ENCODE assay signal across 9 cellular contexts in genomic region chr14:39376671-39377403, GRCh38. TPM values are rescaled to one million over a fixed set of nuclear protein-coding genes. Genes with fewer than 3 reads are reported as not detected.
A peak's percentile ranks its signal among the peaks of the same experiment; 100 is the strongest.
DNase-seq lines count a peak whose midpoint lies in the region; ATAC-seq and TF ChIP-seq lines count a peak whose summit lies in the region.
"Had no signal": no experiment of that assay in that cellular context is flagged by ENCODE, and none has a peak within 500 bp of the region (broad histone marks: within the 10 kb centered on the region; RNA-seq: fewer than 3 reads in every experiment).

No MANE protein-coding gene starts in this region.

- peaks cover 3 to 9% of the 10 kb centered on the region in 2 donors for H3K4me1 Mint-ChIP-seq in natural killer cell treated with Interleukin-12 subunit alpha and Interleukin-12 subunit beta and Interleukin-15 and Interleukin-18, amount 100 ng/mL, for 72 hours (ENCODE audit: low read depth in 2 of 2)
- H3K4me1 Mint-ChIP-seq in activated T-helper 17 cell treated with anti-CD3 and anti-CD28 coated beads, Interleukin-2, amount 50 U/mL, for 72 hours = no peaks in the 10 kb centered on the region

- peak overlapping the region; percentile 68 for H2AFZ ChIP-seq in GM23248

- peak; percentile 47; the same call in 2 of the 3 replicates for ATAC-seq in SK-N-SH treated with all-trans-retinoic acid at 6 μM for 48 hours
- peak in 5 of 8 donors; percentile 25 to 79 (median 37) for ATAC-seq in heart right ventricle
- no peak for ATAC-seq in GM18907 (IDR thresholded peaks at IDR 0.05; ENCODE audit: unreplicated experiment)
- ATAC-seq in natural killer cell treated with Interleukin-12 subunit alpha and Interleukin-12 subunit beta and Interleukin-15 and Interleukin-18, amount 100 ng/mL, for 72 hours = no peak
- ATAC-seq in activated T-helper 17 cell treated with anti-CD3 and anti-CD28 coated beads, Interleukin-2, amount 50 U/mL, for 72 hours (replicated peaks) = no peak

- no peaks in the 10 kb centered on the region for H3K27me3 Mint-ChIP-seq in natural killer cell treated with Interleukin-12 subunit alpha and Interleukin-12 subunit beta and Interleukin-15 and Interleukin-18, amount 100 ng/mL, for 72 hours
- no peaks in the 10 kb centered on the region for H3K27me3 Mint-ChIP-seq in activated T-helper 17 cell treated with anti-CD3 and anti-CD28 coated beads, Interleukin-2, amount 50 U/mL, for 72 hours
- H3K27me3 Mint-ChIP-seq: activated naive CD4-positive, alpha-beta T cell treated with anti-CD3 and anti-CD28 coated beads, Interleukin-2, amount 50 U/mL, for 24 hours had no signal

- WGBS in GM23248 (ENCODE audit: low coverage in 1 of 2, low lambda C conversion rate in 2 of 2, missing lambda C conversion rate in 2 of 2), 2 experiments = 10 to 11% methylated on average over 4 of the region's 4 CpGs
- 27 to 40% methylated on average over 4 of the region's 4 CpGs for WGBS in heart right ventricle, 2 donors

- H3K27ac Mint-ChIP-seq in natural killer cell treated with Interleukin-12 subunit alpha and Interleukin-12 subunit beta and Interleukin-15 and Interleukin-18, amount 100 ng/mL, for 72 hours = no peak overlapping the region
- no peak overlapping the region for H3K27ac Mint-ChIP-seq in activated T-helper 17 cell treated with anti-CD3 and anti-CD28 coated beads, Interleukin-2, amount 50 U/mL, for 72 hours
- H3K27ac Mint-ChIP-seq: activated naive CD4-positive, alpha-beta T cell treated with anti-CD3 and anti-CD28 coated beads, Interleukin-2, amount 50 U/mL, for 24 hours had no signal

- H3K4me1 ChIP-seq in GM23248 (ENCODE audit: insufficient read depth) = peaks cover 52% of the 10 kb centered on the region
- peaks cover 0 to 15% (median 11%) of the 10 kb centered on the region in 9 donors for H3K4me1 ChIP-seq in heart right ventricle

- in situ Hi-C loops in GM23248 (cut with MboI) = loop anchor here (10.0 kb wide), 1 partner anchor 272 kb away; the partner anchor contains the start of gene SEC23A

- peak overlapping the region; percentile 47 for H3K4me3 ChIP-seq in GM23248
- no peak overlapping the region for H3K4me3 ChIP-seq in heart right ventricle

- peaks cover 7% of the 10 kb centered on the region for H3K36me3 Mint-ChIP-seq in natural killer cell treated with Interleukin-12 subunit alpha and Interleukin-12 subunit beta and Interleukin-15 and Interleukin-18, amount 100 ng/mL, for 72 hours
- H3K36me3 Mint-ChIP-seq in activated T-helper 17 cell treated with anti-CD3 and anti-CD28 coated beads, Interleukin-2, amount 50 U/mL, for 72 hours (ENCODE audit: low read depth) = peaks cover 6% of the 10 kb centered on the region

- H3K4me2 ChIP-seq in GM23248 (ENCODE audit: unreplicated experiment) = peak overlapping the region; percentile 80

- no peaks in the 10 kb centered on the region for H3K9me3 Mint-ChIP-seq in natural killer cell treated with Interleukin-12 subunit alpha and Interleukin-12 subunit beta and Interleukin-15 and Interleukin-18, amount 100 ng/mL, for 72 hours
- no peaks in the 10 kb centered on the region for H3K9me3 Mint-ChIP-seq in activated T-helper 17 cell treated with anti-CD3 and anti-CD28 coated beads, Interleukin-2, amount 50 U/mL, for 72 hours
- H3K9me3 Mint-ChIP-seq: activated naive CD4-positive, alpha-beta T cell treated with anti-CD3 and anti-CD28 coated beads, Interleukin-2, amount 50 U/mL, for 24 hours had no signal

- peaks cover 7% of the 10 kb centered on the region; the same call in 1 of the 2 replicates for H3K79me2 ChIP-seq in GM23248 (ENCODE audit: insufficient read depth)

- H3K9me3 ChIP-seq in GM23248 (ENCODE audit: low read depth) = no peaks in the 10 kb centered on the region
- no peaks in the 10 kb centered on the region for H3K9me3 ChIP-seq in heart right ventricle

- DNase-seq in GM23248 (peak; percentile 64), heart right ventricle (no peak), pulmonary artery endothelial cell (ENCODE audit: low read depth, low spot score) (peak; percentile 19), middle frontal gyrus (ENCODE audit: extremely low spot score, low spot score) (no peak)
- DNase-seq in natural killer cell treated with Interleukin-12 subunit alpha and Interleukin-12 subunit beta and Interleukin-15 and Interleukin-18, amount 100 ng/mL, for 72 hours (ENCODE audit: low spot score) = no peak

- H3K27ac ChIP-seq in GM23248 (peak overlapping the region; percentile 79), heart right ventricle (peak overlapping the region in 7 of 10 donors; percentile 22 to 69 (median 50))

- peaks cover 53% of the 10 kb centered on the region for H3F3A ChIP-seq in GM23248 (ENCODE audit: insufficient read depth)

- no peak overlapping the region for H3K4me3 Mint-ChIP-seq in natural killer cell treated with Interleukin-12 subunit alpha and Interleukin-12 subunit beta and Interleukin-15 and Interleukin-18, amount 100 ng/mL, for 72 hours
- no peak overlapping the region for H3K4me3 Mint-ChIP-seq in activated T-helper 17 cell treated with anti-CD3 and anti-CD28 coated beads, Interleukin-2, amount 50 U/mL, for 72 hours
- H3K4me3 Mint-ChIP-seq: activated naive CD4-positive, alpha-beta T cell treated with anti-CD3 and anti-CD28 coated beads, Interleukin-2, amount 50 U/mL, for 24 hours had no signal

- H3K9ac ChIP-seq in GM23248 = peak overlapping the region; percentile 66

- no peaks in the 10 kb centered on the region for H3K27me3 ChIP-seq in GM23248 (replicated peaks; ENCODE audit: insufficient read depth)
- no peaks in the 10 kb centered on the region for H3K27me3 ChIP-seq in heart right ventricle

- H3K36me3 ChIP-seq in GM23248 (ENCODE audit: low read depth) = no peaks in the 10 kb centered on the region
- no peaks in the 10 kb centered on the region for H3K36me3 ChIP-seq in heart right ventricle

- no peaks in the 10 kb centered on the region for H3K9me2 ChIP-seq in GM23248 (ENCODE audit: insufficient read depth)

- no peak for TF ChIP-seq CTCF in heart right ventricle (IDR thresholded peaks at IDR 0.05)

- intact Hi-C loops in heart right ventricle (cut with DNase I) = loop anchor here in 2 of 10 donors (5.0 to 10.0 kb wide), 2 partner anchors 202 to 275 kb away; partner anchors contain the start of genes PNN (in 1 of the 2), SEC23A (in 1 of the 2) and TRAPPC6B (in 1 of the 2)

- H4K20me1 ChIP-seq in GM23248 (ENCODE audit: insufficient read depth) = no peaks in the 10 kb centered on the region

TF ChIP-seq in SK-N-SH treated with all-trans-retinoic acid at 6 μM for 48 hours, 23 proteins besides CTCF, POLR2A, EP300 and RAD21:
- TF ChIP-seq CREB5 (CRISPR knock-in tag; IDR thresholded peaks at IDR 0.05; ENCODE audit: low read depth) (no peak), GLIS3 (CRISPR knock-in tag; IDR thresholded peaks at IDR 0.05) (no peak), CSDC2 (CRISPR knock-in tag; IDR thresholded peaks at IDR 0.05) (no peak), ZNF70 (CRISPR knock-in tag; IDR thresholded peaks at IDR 0.05) (no peak), PATZ1 (CRISPR knock-in tag; IDR thresholded peaks at IDR 0.05; ENCODE audit: borderline replicate concordance) (no peak), ZFP3 (CRISPR knock-in tag; IDR thresholded peaks at IDR 0.05) (no peak), BACH2 (CRISPR knock-in tag; IDR thresholded peaks at IDR 0.05; ENCODE audit: borderline replicate concordance) (no peak), ISL1 (CRISPR knock-in tag; IDR thresholded peaks at IDR 0.05) (no peak)

RNA-seq across cellular contexts. Expression of gene FBXO33, which starts 55.4 kb away (rescaled TPM):
- 21.4 and 22.1 TPM in 2 replicates for total RNA-seq in GM23248 (2014; rRNA removed; shearing (Covaris generic))
- 9.0 and 9.5 TPM in 2 replicates for polyA plus RNA-seq in GM23248 (2016; fragmentation: Nextera tagmentation; extraction: Ambion mirVana)
- total RNA-seq in heart right ventricle = 1 to 10 TPM; 3.0 to 6.8 (median 5.1) TPM
- 1 to 10 TPM; 2.8 to 2.9 TPM for polyA plus RNA-seq in heart right ventricle
- 12.7 and 17.5 TPM in 2 replicates for total RNA-seq in pulmonary artery endothelial cell
- 10 to 100 TPM; 16.3 to 17.9 TPM for total RNA-seq in natural killer cell treated with Interleukin-12 subunit alpha and Interleukin-12 subunit beta and Interleukin-15 and Interleukin-18, amount 100 ng/mL, for 72 hours
- 10 to 100 TPM; 15.8 to 19.1 TPM for total RNA-seq in activated T-helper 17 cell treated with anti-CD3 and anti-CD28 coated beads, Interleukin-2, amount 50 U/mL, for 72 hours

Comparison
In these comparisons a context has a peak if more than half of its experiments do, and no peak if none do; other contexts are left out.
1. DNase-seq: peak in GM23248 (single experiment) and pulmonary artery endothelial cell (single experiment); none in heart right ventricle (0 of 2), middle frontal gyrus (single experiment) and natural killer cell treated with Interleukin-12 subunit alpha and Interleukin-12 subunit beta and Interleukin-15 and Interleukin-18, amount 100 ng/mL, for 72 hours (single experiment).
2. ATAC-seq: peak in SK-N-SH treated with all-trans-retinoic acid at 6 μM for 48 hours (single experiment) and heart right ventricle (5 of 8); none in GM18907 (single experiment), natural killer cell treated with Interleukin-12 subunit alpha and Interleukin-12 subunit beta and Interleukin-15 and Interleukin-18, amount 100 ng/mL, for 72 hours (0 of 2) and activated T-helper 17 cell treated with anti-CD3 and anti-CD28 coated beads, Interleukin-2, amount 50 U/mL, for 72 hours (single experiment).